ENCODE assay signal across 32 cellular contexts in the genomic region with DNA sequence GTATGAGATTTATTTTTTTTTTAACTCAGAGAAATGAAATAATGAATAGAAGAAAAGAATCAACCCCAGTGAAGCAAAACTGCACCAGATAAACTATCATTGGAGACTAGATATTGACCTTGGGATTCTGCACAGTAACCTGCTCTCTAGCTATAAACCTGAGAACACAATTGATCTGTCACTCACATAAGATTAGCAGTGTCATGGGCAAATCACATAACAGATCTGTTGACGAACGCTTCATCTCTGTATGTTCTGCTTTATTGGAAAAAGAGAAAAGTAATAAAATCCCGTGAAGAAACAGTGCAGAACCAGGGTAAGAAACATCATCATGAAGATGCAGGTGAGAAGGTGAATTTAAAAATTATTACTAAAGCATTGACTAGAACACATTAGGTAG.
"Had no signal": no experiment of that assay in that cellular context is flagged by ENCODE, and none has a peak within 500 bp of the region (broad histone marks: within the 10 kb centered on the region; RNA-seq: fewer than 3 reads in every experiment).

No MANE protein-coding gene starts in this region.

- H3K9me3 ChIP-seq: MG63 had no signal

- H3K27me3 ChIP-seq: MG63 had no signal

- DNase-seq: Karpas-422, Kasumi-1, MG63, MM.1S, MV-4-11, NCI-H1048, NCI-H1092, NCI-H1092 treated with DMSO at 0.1 percent for 48 hours, NCI-H1105, NCI-H1417 treated with DMSO at 0.1 percent for 48 hours, NCI-H1436, NCI-H1436 treated with DMSO at 0.1 percent for 48 hours, NCI-H146, NCI-H1694, NCI-H1694 treated with DMSO at 0.1 percent for 48 hours, NCI-H187, NCI-H187 treated with DMSO at 0.1 percent for 48 hours, NCI-H1930, NCI-H2029, NCI-H2029 treated with DMSO at 0.1 percent for 48 hours, NCI-H2081, NCI-H2081 treated with DMSO at 0.1 percent for 48 hours, NCI-H2107, NCI-H2171, NCI-H2171 treated with DMSO at 0.1 percent for 48 hours, NCI-H2227 treated with DMSO at 0.1 percent for 48 hours, NCI-H226, NCI-H345, NCI-H446, NCI-H446 treated with DMSO at 0.1 percent for 48 hours, NCI-H510A had no signal

- H3K4me2 ChIP-seq: KMS-11 had no signal

- H3K4me3 ChIP-seq: MG63 had no signal

- H3K27ac ChIP-seq: KMS-11 had no signal

- H3K36me3 ChIP-seq: MG63 had no signal

- H3K9ac ChIP-seq: KMS-11 had no signal
